ENCODE assay signal across 24 cellular contexts in the genomic region with DNA sequence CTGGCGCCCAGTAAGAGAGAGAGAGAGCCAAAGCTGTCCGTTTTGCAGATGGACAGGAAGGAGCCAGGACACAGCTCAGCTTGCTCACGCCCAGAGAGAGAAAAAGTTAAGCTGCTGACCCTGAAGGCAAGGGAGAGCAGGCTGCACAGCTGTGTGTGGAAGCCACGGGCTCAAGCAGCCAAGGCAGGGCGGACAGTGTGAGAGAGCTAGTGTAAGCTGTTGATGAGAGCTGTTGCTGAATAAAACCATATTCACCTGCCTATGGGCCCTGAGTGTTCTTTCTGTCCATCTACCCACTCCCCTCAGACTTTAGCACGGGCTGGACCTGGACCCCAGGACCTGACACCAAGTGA. TPM values are rescaled to one million over a fixed set of nuclear protein-coding genes. Genes with fewer than 3 reads are reported as not detected.
A peak's percentile ranks its signal among the peaks of the same experiment; 100 is the strongest.
DNase-seq lines count a peak whose midpoint lies in the region; ATAC-seq and TF ChIP-seq lines count a peak whose summit lies in the region.
"Had no signal": no experiment of that assay in that cellular context is flagged by ENCODE, and none has a peak within 500 bp of the region (broad histone marks: within the 10 kb centered on the region; RNA-seq: fewer than 3 reads in every experiment).

No MANE protein-coding gene starts in this region.

- ATAC-seq in heart left ventricle (peak in 1 of 4 donors; percentile 31), mucosa of descending colon (no peak), HG02798 (IDR thresholded peaks at IDR 0.05; ENCODE audit: poor library complexity, unreplicated experiment) (no peak), HG02885 (IDR thresholded peaks at IDR 0.05; ENCODE audit: poor library complexity, unreplicated experiment) (no peak)
- ATAC-seq: CD8-positive, alpha-beta T cell; GM12878 had no signal

- WGBS in heart left ventricle, 4 donors: 46 to 78% (median 67%) methylated on average over 6 of the region's 6 CpGs
- 38% methylated on average over 4 of the region's 6 CpGs for WGBS in esophagus muscularis mucosa

- TF ChIP-seq POLR2A in heart left ventricle (IDR thresholded peaks at IDR 0.05) (no peak), esophagus muscularis mucosa (IDR thresholded peaks at IDR 0.05; ENCODE audit: low read depth) (no peak)

- no peak for DNase-seq in heart left ventricle
- DNase-seq in cardiac septum (ENCODE audit: low spot score): no peak
- DNase-seq in esophagus muscularis mucosa (ENCODE audit: extremely low spot score): no peak
- DNase-seq in tibial artery: no peak
- no peak for DNase-seq in mucosa of descending colon
- DNase-seq: ACHN; CD8-positive, alpha-beta T cell; DND-41; KG1; NCI-H1092 treated with DMSO at 0.1 percent for 48 hours; NCI-H1436 treated with DMSO at 0.1 percent for 48 hours; NCI-H2029; NCI-H2227 treated with DMSO at 0.1 percent for 48 hours; NCI-H510A; NCI-H748 treated with DMSO at 0.1 percent for 48 hours; NK-92 treated with Interleukin-12 subunit alpha and Interleukin-12 subunit beta, amount 100 ng/mL, for 24 hours had no signal

- intact Hi-C loops in heart left ventricle (cut with DNase I): no loop called here
- intact Hi-C loops in cardiac septum (cut with DNase I): no loop called here
- intact Hi-C loops in esophagus muscularis mucosa (cut with DNase I): no loop called here
- intact Hi-C loops in tibial artery (cut with DNase I; ENCODE audit: low total_unique reads): no loop called here
- intact Hi-C loops in mucosa of descending colon (cut with DNase I, micrococcal nuclease): no loop called here

- H3K4me1 ChIP-seq in heart left ventricle (peaks cover 0 to 82% (median 56%) of the 10 kb centered on the region in 12 donors), esophagus muscularis mucosa (peaks cover 59 to 96% (median 95%) of the 10 kb centered on the region in 4 donors), tibial artery (peaks cover 8 to 90% (median 49%) of the 10 kb centered on the region in 4 donors), mucosa of descending colon (ENCODE audit: low read depth) (peaks cover 3% of the 10 kb centered on the region)
- H3K4me1 ChIP-seq: BLaER1 treated with 17β-estradiol and CSF1 and Interleukin-3, amounts not matched to agents 10 nM and 100 nM had no signal

- H3K4me1 Mint-ChIP-seq in nephron: peaks cover 52% of the 10 kb centered on the region

- H3K4me3 ChIP-seq in heart left ventricle (peak overlapping the region in 1 of 12 donors; percentile 15), esophagus muscularis mucosa (peak overlapping the region in 1 of 4 donors; percentile 10), tibial artery (no peak overlapping the region), mucosa of descending colon (no peak overlapping the region)
- H3K4me3 ChIP-seq: BLaER1 treated with 17β-estradiol and CSF1 and Interleukin-3, amounts not matched to agents 10 nM and 100 nM; GM12878 had no signal

- H3K4me3 Mint-ChIP-seq in nephron: no peak overlapping the region
- H3K4me3 Mint-ChIP-seq: CD8-positive, alpha-beta T cell had no signal

- H3K36me3 Mint-ChIP-seq in nephron (ENCODE audit: low read depth): peaks cover 10% of the 10 kb centered on the region
- H3K36me3 Mint-ChIP-seq: CD8-positive, alpha-beta T cell had no signal

- peaks cover 0 to 20% (median 0%) of the 10 kb centered on the region in 9 donors for H3K36me3 ChIP-seq in heart left ventricle
- H3K36me3 ChIP-seq in esophagus muscularis mucosa: peaks cover 0 to 27% (median 3%) of the 10 kb centered on the region in 4 donors
- H3K36me3 ChIP-seq in tibial artery: peaks cover 0 to 7% (median 6%) of the 10 kb centered on the region in 3 donors
- no peaks in the 10 kb centered on the region for H3K36me3 ChIP-seq in mucosa of descending colon (ENCODE audit: low read depth)
- H3K36me3 ChIP-seq: BLaER1 treated with 17β-estradiol and CSF1 and Interleukin-3, amounts not matched to agents 10 nM and 100 nM had no signal

- no peak for TF ChIP-seq EP300 in esophagus muscularis mucosa (IDR thresholded peaks at IDR 0.05)

- no peaks in the 10 kb centered on the region for H3K9me3 Mint-ChIP-seq in nephron
- H3K9me3 Mint-ChIP-seq: CD8-positive, alpha-beta T cell had no signal

- H3K27me3 ChIP-seq in heart left ventricle (no peaks in the 10 kb centered on the region), esophagus muscularis mucosa (no peaks in the 10 kb centered on the region), tibial artery (no peaks in the 10 kb centered on the region)
- H3K27me3 ChIP-seq: BLaER1 treated with 17β-estradiol and CSF1 and Interleukin-3, amounts not matched to agents 10 nM and 100 nM had no signal

- no peaks in the 10 kb centered on the region for H3K27me3 Mint-ChIP-seq in nephron (ENCODE audit: low read depth)

- H3K27ac ChIP-seq in heart left ventricle (peak overlapping the region in 9 of 12 donors; percentile 1 to 48 (median 40)), esophagus muscularis mucosa (replicated peaks in 1 of 4) (peak overlapping the region; percentile 40 to 69 (median 54)), tibial artery (peak overlapping the region; percentile 13 to 50)
- H3K27ac ChIP-seq: 22Rv1; BLaER1 treated with 17β-estradiol and CSF1 and Interleukin-3, amounts not matched to agents 10 nM and 100 nM; HL-60 had no signal

- no peak for TF ChIP-seq CTCF in heart left ventricle (IDR thresholded peaks at IDR 0.05)
- no peak for TF ChIP-seq CTCF in esophagus muscularis mucosa (IDR thresholded peaks at IDR 0.05)
- no peak for TF ChIP-seq CTCF in nephron (IDR thresholded peaks at IDR 0.05; ENCODE audit: unreplicated experiment in 3 of 3)
- no peak for TF ChIP-seq CTCF in tibial artery (IDR thresholded peaks at IDR 0.05)
- no peak for TF ChIP-seq CTCF in mucosa of descending colon (IDR thresholded peaks at IDR 0.05)

- H3K9me3 ChIP-seq in heart left ventricle (no peaks in the 10 kb centered on the region), esophagus muscularis mucosa (no peaks in the 10 kb centered on the region), tibial artery (no peaks in the 10 kb centered on the region), mucosa of descending colon (no peaks in the 10 kb centered on the region)

- H3K27ac Mint-ChIP-seq in nephron: peak overlapping the region in 2 of 3 experiments; percentile 68 to 73
- H3K27ac Mint-ChIP-seq: CD8-positive, alpha-beta T cell had no signal

RNA-seq across cellular contexts. Expression of a gene that starts 5.4 kb away (rescaled TPM):
- total RNA-seq in heart left ventricle (10 to 100 TPM; 11.7 to 88.1 (median 29.6) TPM), cardiac septum (17.3 TPM), esophagus muscularis mucosa (100 to 1,000 TPM; 113 to 192 (median 174) TPM), mucosa of descending colon (1 to 10 TPM; 1.6 to 7.5 (median 7.2) TPM)
- 10 to 100 TPM; 15.7 to 27.9 TPM for polyA plus RNA-seq in heart left ventricle
- total RNA-seq: HT-29 had no signal

RNA-seq across cellular contexts. Expression of a gene that starts 13.9 kb away (rescaled TPM):
- total RNA-seq in heart left ventricle (1 to 10 TPM; 2.4 to 6.0 (median 3.1) TPM), cardiac septum (2.1 TPM), esophagus muscularis mucosa (10 to 100 TPM in 3 of 4 donors, 1 to 10 TPM in 1; 8.4 to 31.1 (median 20.2) TPM), mucosa of descending colon (1 to 10 TPM; 4.0 to 9.1 (median 4.7) TPM)
- polyA plus RNA-seq in heart left ventricle: 1 to 10 TPM; 1.3 to 2.4 TPM
